ENCODE assay signal across 40 cellular contexts in genomic region chr20:19646963-19647362, GRCh38.
"Had no signal": no experiment of that assay in that cellular context is flagged by ENCODE, and none has a peak within 500 bp of the region (broad histone marks: within the 10 kb centered on the region; RNA-seq: fewer than 3 reads in every experiment).

No MANE protein-coding gene starts in this region.

- H3K36me3 ChIP-seq: adrenal gland, ascending aorta, brain microvascular endothelial cell, breast epithelium, cardiac muscle cell had no signal

- FAIRE-seq: astrocyte, bronchial epithelial cell had no signal

- H3K9me3 ChIP-seq: adrenal gland, ascending aorta, body of pancreas, breast epithelium had no signal

- H3K4me3 ChIP-seq: adrenal gland, ascending aorta, body of pancreas, breast epithelium, cardiac muscle cell had no signal

- H3K4me3 Mint-ChIP-seq: activated naive CD4-positive, alpha-beta T cell treated with anti-CD3 and anti-CD28 coated beads for 36 hours; activated naive CD4-positive, alpha-beta T cell treated with anti-CD3 and anti-CD28 coated beads, Interleukin-2, amount 10 ng/mL, durations not matched to agents 7 days and 5 days; activated naive CD4-positive, alpha-beta T cell treated with anti-CD3 and anti-CD28 coated beads, Interleukin-2, amount 50 U/mL, for 24 hours; activated naive CD8-positive, alpha-beta T cell; activated naive CD8-positive, alpha-beta T cell treated with anti-CD3 and anti-CD28 coated beads for 36 hours; activated naive CD8-positive, alpha-beta T cell treated with anti-CD3 and anti-CD28 coated beads, Interleukin-2, amount 10 ng/mL, durations not matched to agents 7 days and 5 days; activated naive CD8-positive, alpha-beta T cell treated with anti-CD3 and anti-CD28 coated beads, Interleukin-2, amount 50 U/mL, for 24 hours; activated T-cell treated with anti-CD3 and anti-CD28 coated beads, Interleukin-2, amount 50 U/mL, for 24 hours; activated T-cell treated with anti-CD3 and anti-CD28 coated beads, Interleukin-2, amount 50 U/mL, for 4 hours; activated T-cell treated with anti-CD3 and anti-CD28 coated beads, Interleukin-2, amount 50 U/mL, for 72 hours; activated T-helper 1 cell treated with anti-CD3 and anti-CD28 coated beads, Interleukin-12 subunit alpha, Interleukin-12 subunit beta, Interleukin-2, Interleukin-4 antibody, amounts not matched to agents 30 ng/mL and 10 ng/mL and 1 ng/mL, durations not matched to agents 14 hours and 24 hours and 36 hours; activated T-helper 17 cell treated with anti-CD3 and anti-CD28 coated beads, Interleukin-2, amount 50 U/mL, for 72 hours; brain; central memory CD8-positive, alpha-beta T cell had no signal

- H3K27me3 ChIP-seq: adrenal gland, ascending aorta, body of pancreas, brain microvascular endothelial cell, breast epithelium, cardiac muscle cell had no signal

- H3K4me1 ChIP-seq: ascending aorta, body of pancreas, breast epithelium had no signal

- H3K27ac Mint-ChIP-seq: activated naive CD4-positive, alpha-beta T cell treated with anti-CD3 and anti-CD28 coated beads for 36 hours; activated naive CD4-positive, alpha-beta T cell treated with anti-CD3 and anti-CD28 coated beads, Interleukin-2, amount 10 ng/mL, durations not matched to agents 7 days and 5 days; activated naive CD4-positive, alpha-beta T cell treated with anti-CD3 and anti-CD28 coated beads, Interleukin-2, amount 50 U/mL, for 24 hours; activated naive CD4-positive, alpha-beta T cell treated with anti-CD3 and anti-CD28 coated beads, Interleukin-2, amount 50 U/mL, for 72 hours; activated naive CD8-positive, alpha-beta T cell; activated naive CD8-positive, alpha-beta T cell treated with anti-CD3 and anti-CD28 coated beads for 36 hours; activated naive CD8-positive, alpha-beta T cell treated with anti-CD3 and anti-CD28 coated beads, Interleukin-2, amount 10 ng/mL, durations not matched to agents 7 days and 5 days; activated naive CD8-positive, alpha-beta T cell treated with anti-CD3 and anti-CD28 coated beads, Interleukin-2, amount 50 U/mL, for 24 hours; activated T-cell treated with anti-CD3 and anti-CD28 coated beads, Interleukin-2, amount 50 U/mL, for 24 hours; activated T-cell treated with anti-CD3 and anti-CD28 coated beads, Interleukin-2, amount 50 U/mL, for 72 hours; activated T-helper 1 cell treated with anti-CD3 and anti-CD28 coated beads, Interleukin-12 subunit alpha, Interleukin-12 subunit beta, Interleukin-2, Interleukin-4 antibody, amounts not matched to agents 30 ng/mL and 10 ng/mL and 1 ng/mL, durations not matched to agents 14 hours and 24 hours and 36 hours; activated T-helper 17 cell treated with anti-CD3 and anti-CD28 coated beads, Interleukin-2, amount 50 U/mL, for 72 hours; activated T-helper 2 cell treated with anti-CD3 and anti-CD28 coated beads, Interferon-gamma antibody, Interleukin-2, Interleukin-4, amounts not matched to agents 10 μg/mL and 5 μg/mL and 100 μg/mL, durations not matched to agents 14 hours and 24 hours and 36 hours had no signal

- DNase-seq: activated effector memory CD4-positive, alpha-beta T cell treated with anti-CD3 and anti-CD28 coated beads, Interleukin-2, amount 50 U/mL, for 16 hours; activated effector memory CD4-positive, alpha-beta T cell treated with Interleukin-2 at 50 U/mL for 16 hours; activated gamma-delta T cell; activated gamma-delta T cell treated with Interleukin-2 at 50 U/mL for 16 hours; activated naive CD4-positive, alpha-beta T cell; activated naive CD4-positive, alpha-beta T cell treated with anti-CD3 and anti-CD28 coated beads for 36 hours; activated naive CD4-positive, alpha-beta T cell treated with anti-CD3 and anti-CD28 coated beads, Interleukin-2, amount 10 ng/mL, durations not matched to agents 7 days and 5 days; activated naive CD4-positive, alpha-beta T cell treated with anti-CD3 and anti-CD28 coated beads, Interleukin-2, amount 50 U/mL, for 16 hours; activated naive CD4-positive, alpha-beta T cell treated with Interleukin-2 at 50 U/mL for 16 hours; activated naive CD8-positive, alpha-beta T cell treated with anti-CD3 and anti-CD28 coated beads for 36 hours; activated naive CD8-positive, alpha-beta T cell treated with anti-CD3 and anti-CD28 coated beads, Interleukin-2, amount 10 ng/mL, durations not matched to agents 7 days and 5 days; activated naive CD8-positive, alpha-beta T cell treated with anti-CD3 and anti-CD28 coated beads, Interleukin-2, amount 50 U/mL, for 24 hours; activated T-cell treated with anti-CD3 and anti-CD28 coated beads, Interleukin-2, amount 50 U/mL, for 1 hour; activated T-cell treated with anti-CD3 and anti-CD28 coated beads, Interleukin-2, amount 50 U/mL, for 24 hours; activated T-cell treated with anti-CD3 and anti-CD28 coated beads, Interleukin-2, amount 50 U/mL, for 4 hours; activated T-cell treated with anti-CD3 and anti-CD28 coated beads, Interleukin-2, amount 50 U/mL, for 48 hours; activated T-cell treated with anti-CD3 and anti-CD28 coated beads, Interleukin-2, amount 50 U/mL, for 72 hours; adrenal gland; amniotic stem cell; amygdala; anterior cingulate cortex; aorta; body of pancreas; brain microvascular endothelial cell; caudate nucleus; central memory CD4-positive, alpha-beta T cell; cerebellar nuclear complex had no signal

- H3K27me3 Mint-ChIP-seq: activated naive CD8-positive, alpha-beta T cell; activated naive CD8-positive, alpha-beta T cell treated with anti-CD3 and anti-CD28 coated beads, Interleukin-2, amount 50 U/mL, for 24 hours had no signal

- H3K27ac ChIP-seq: adrenal gland, ascending aorta, body of pancreas, brain microvascular endothelial cell, breast epithelium, cardiac muscle cell had no signal

- H3K9me3 Mint-ChIP-seq: activated naive CD4-positive, alpha-beta T cell treated with anti-CD3 and anti-CD28 coated beads, Interleukin-2, amount 10 ng/mL, durations not matched to agents 7 days and 5 days; activated naive CD8-positive, alpha-beta T cell treated with anti-CD3 and anti-CD28 coated beads, Interleukin-2, amount 10 ng/mL, durations not matched to agents 7 days and 5 days; activated T-cell treated with anti-CD3 and anti-CD28 coated beads, Interleukin-2, amount 50 U/mL, for 24 hours; activated T-helper 1 cell treated with anti-CD3 and anti-CD28 coated beads, Interleukin-12 subunit alpha, Interleukin-12 subunit beta, Interleukin-2, Interleukin-4 antibody, amounts not matched to agents 30 ng/mL and 10 ng/mL and 1 ng/mL, durations not matched to agents 14 hours and 24 hours and 36 hours; activated T-helper 2 cell treated with anti-CD3 and anti-CD28 coated beads, Interferon-gamma antibody, Interleukin-2, Interleukin-4, amounts not matched to agents 10 μg/mL and 5 μg/mL and 100 μg/mL, durations not matched to agents 14 hours and 24 hours and 36 hours; central memory CD8-positive, alpha-beta T cell had no signal

- H3K36me3 Mint-ChIP-seq: activated naive CD4-positive, alpha-beta T cell treated with anti-CD3 and anti-CD28 coated beads, Interleukin-2, amount 10 ng/mL, durations not matched to agents 7 days and 5 days; activated naive CD4-positive, alpha-beta T cell treated with anti-CD3 and anti-CD28 coated beads, Interleukin-2, amount 50 U/mL, for 24 hours; activated naive CD4-positive, alpha-beta T cell treated with anti-CD3 and anti-CD28 coated beads, Interleukin-2, amount 50 U/mL, for 72 hours; activated naive CD8-positive, alpha-beta T cell; activated naive CD8-positive, alpha-beta T cell treated with anti-CD3 and anti-CD28 coated beads for 36 hours; activated naive CD8-positive, alpha-beta T cell treated with anti-CD3 and anti-CD28 coated beads, Interleukin-2, amount 10 ng/mL, durations not matched to agents 7 days and 5 days; brain had no signal

- ATAC-seq: activated naive CD4-positive, alpha-beta T cell treated with anti-CD3 and anti-CD28 coated beads, Interleukin-2, amount 50 U/mL, for 72 hours; activated naive CD8-positive, alpha-beta T cell treated with anti-CD3 and anti-CD28 coated beads, Interleukin-2, amount 50 U/mL, for 24 hours; activated T-cell treated with anti-CD3 and anti-CD28 coated beads, Interleukin-2, amount 50 U/mL, for 4 hours; activated T-cell treated with anti-CD3 and anti-CD28 coated beads, Interleukin-2, amount 50 U/mL, for 72 hours; activated T-helper 17 cell treated with anti-CD3 and anti-CD28 coated beads, Interleukin-2, amount 50 U/mL, for 72 hours; body of pancreas had no signal

- H3K4me1 Mint-ChIP-seq: activated naive CD4-positive, alpha-beta T cell treated with anti-CD3 and anti-CD28 coated beads, Interleukin-2, amount 10 ng/mL, durations not matched to agents 7 days and 5 days; activated naive CD4-positive, alpha-beta T cell treated with anti-CD3 and anti-CD28 coated beads, Interleukin-2, amount 50 U/mL, for 24 hours; activated naive CD8-positive, alpha-beta T cell treated with anti-CD3 and anti-CD28 coated beads for 36 hours; activated naive CD8-positive, alpha-beta T cell treated with anti-CD3 and anti-CD28 coated beads, Interleukin-2, amount 10 ng/mL, durations not matched to agents 7 days and 5 days; activated naive CD8-positive, alpha-beta T cell treated with anti-CD3 and anti-CD28 coated beads, Interleukin-2, amount 50 U/mL, for 24 hours; activated T-helper 17 cell treated with anti-CD3 and anti-CD28 coated beads, Interleukin-2, amount 50 U/mL, for 72 hours; central memory CD8-positive, alpha-beta T cell had no signal
